ENCODE assay signal across 14 cellular contexts in the genomic region with DNA sequence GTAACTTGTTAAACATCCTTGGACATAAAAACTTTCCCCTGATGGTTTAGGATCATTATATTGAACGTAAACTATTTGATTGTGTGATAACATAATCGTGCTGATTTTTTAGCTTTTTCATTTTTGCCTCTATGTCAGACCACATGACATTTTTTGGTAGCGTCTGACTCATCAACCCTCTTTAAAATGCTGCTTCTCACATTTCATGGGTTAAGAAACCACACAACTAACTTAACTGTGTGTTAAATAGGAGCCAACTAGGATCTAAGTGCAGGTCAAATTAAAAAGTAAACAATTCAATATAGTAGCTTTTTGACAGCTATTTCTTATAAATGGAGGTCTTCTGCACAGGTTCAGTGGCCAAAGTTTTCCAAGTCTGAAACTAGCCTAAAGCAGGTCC. TPM values are rescaled to one million over a fixed set of nuclear protein-coding genes. Genes with fewer than 3 reads are reported as not detected.
DNase-seq lines count a peak whose midpoint lies in the region; ATAC-seq, FAIRE-seq and TF ChIP-seq lines count a peak whose summit lies in the region.
"Had no signal": no experiment of that assay in that cellular context is flagged by ENCODE, and none has a peak within 500 bp of the region (broad histone marks: within the 10 kb centered on the region; RNA-seq: fewer than 3 reads in every experiment).

No MANE protein-coding gene starts in this region.

- CTCF ChIA-PET in PC-3 (lab: Charles Lee): no interaction called here

- no peak for FAIRE-seq in bronchial epithelial cell (lab: Jason Lieb, UNC)
- no peak for FAIRE-seq in RCC 7860 (lab: Jason Lieb, UNC)

- H3K36me3 ChIP-seq in PC-3 (ENCODE audit: low read depth, low read length) (0 out of 2 replicates have a peak, but pooled peaks cover 2% of the 10 kb centered on the region), bronchial epithelial cell (ENCODE audit: control insufficient read depth, insufficient read depth, low read length) (peaks cover 9% of the 10 kb centered on the region), osteoblast (ENCODE audit: insufficient read depth, low read length) (peaks cover 40% of the 10 kb centered on the region), Karpas-422 (ENCODE audit: insufficient read depth, low read length) (peaks cover 72% of the 10 kb centered on the region; the same call in 1 of the 2 replicates)

- H3K79me2 ChIP-seq in PC-3 (ENCODE audit: low read length) (no peaks in the 10 kb centered on the region), osteoblast (ENCODE audit: insufficient read depth, low read length) (peaks cover 48% of the 10 kb centered on the region), Karpas-422 (ENCODE audit: low read length) (peaks cover 70% of the 10 kb centered on the region)

- peaks cover 12% of the 10 kb centered on the region for H3K4me1 ChIP-seq in PC-3 (ENCODE audit: insufficient read depth, low read length)
- peaks cover 20% of the 10 kb centered on the region for H3K4me1 ChIP-seq in osteoblast (ENCODE audit: insufficient read depth, low read length)
- H3K4me1 ChIP-seq in Karpas-422 (ENCODE audit: low read length): no peaks in the 10 kb centered on the region
- H3K4me1 ChIP-seq: right atrium auricular region had no signal

- H2AFZ ChIP-seq in PC-3 (ENCODE audit: low read length) (no peak overlapping the region), osteoblast (ENCODE audit: low read length) (no peak overlapping the region), Karpas-422 (ENCODE audit: low read length) (no peak overlapping the region)

- peak; percentile 69 for DNase-seq in H4 (ENCODE audit: low spot score)
- peak; percentile 68 for DNase-seq in PC-3
- DNase-seq in bronchial epithelial cell (ENCODE audit: low read depth): peak; percentile 58
- no peak for DNase-seq in osteoblast (ENCODE audit: insufficient read length, low spot score, missing footprints)
- no peak for DNase-seq in Karpas-422
- DNase-seq in activated effector memory CD4-positive, alpha-beta T cell treated with anti-CD3 and anti-CD28 coated beads, Interleukin-2, amount 50 U/mL, for 16 hours: no peak
- DNase-seq in RCC 7860 (ENCODE audit: low spot score): no peak
- DNase-seq: activated CD8-positive, alpha-beta memory T cell treated with anti-CD3 and anti-CD28 coated beads, Interleukin-2, amount 50 U/mL, for 48 hours; caudate nucleus; immature natural killer cell; MG63; NCI-H2029 treated with DMSO at 0.1 percent for 48 hours had no signal

- H3K27me3 ChIP-seq in PC-3 (ENCODE audit: low read length) (no peaks in the 10 kb centered on the region), bronchial epithelial cell (ENCODE audit: control insufficient read depth, insufficient read depth, low read length) (no peaks in the 10 kb centered on the region), osteoblast (ENCODE audit: insufficient read depth, low read length) (no peaks in the 10 kb centered on the region), Karpas-422 (ENCODE audit: low read length) (no peaks in the 10 kb centered on the region)
- H3K27me3 ChIP-seq: MG63, right atrium auricular region had no signal

- H3K4me2 ChIP-seq in PC-3 (ENCODE audit: low read length) (peak overlapping the region; percentile 8; the same call in 1 of the 2 replicates), osteoblast (ENCODE audit: insufficient read depth, low read length) (peak overlapping the region; percentile 20), Karpas-422 (ENCODE audit: low read depth, low read length, poor library complexity, severe bottlenecking) (no peak overlapping the region)

- H3K4me3 ChIP-seq in PC-3 (ENCODE audit: low read length): no peak overlapping the region
- no peak overlapping the region for H3K4me3 ChIP-seq in bronchial epithelial cell (ENCODE audit: low read depth, low read length)
- no peak overlapping the region for H3K4me3 ChIP-seq in osteoblast (ENCODE audit: insufficient read depth, low read length)
- no peak overlapping the region for H3K4me3 ChIP-seq in Karpas-422 (ENCODE audit: low read length)
- H3K4me3 ChIP-seq: MG63, right atrium auricular region had no signal

- H3K9me3 ChIP-seq in PC-3 (ENCODE audit: low read length) (no peaks in the 10 kb centered on the region), osteoblast (ENCODE audit: low read depth, low read length) (no peaks in the 10 kb centered on the region), Karpas-422 (ENCODE audit: low read length) (no peaks in the 10 kb centered on the region)
- H3K9me3 ChIP-seq: MG63, right atrium auricular region had no signal

- no TSS peak for BruUV-seq in PC-3 (replicated peaks; lab: Mats Ljungman, UMichigan)

- no peaks in the 10 kb centered on the region for H3K9me2 ChIP-seq in PC-3 (replicated peaks; ENCODE audit: low read length)
- H3K9me2 ChIP-seq in Karpas-422 (replicated peaks; ENCODE audit: insufficient read depth, low read length): no peaks in the 10 kb centered on the region

- POLR2A ChIA-PET in PC-3 (lab: Charles Lee; ENCODE audit: unreplicated experiment): interaction anchor here (0.6 kb wide), 1 partner anchor 760 kb away, joined by 3 read pairs; no protein-coding TSS in a partner anchor

- no peaks in the 10 kb centered on the region for H3F3A ChIP-seq in PC-3 (ENCODE audit: low read length, unreplicated experiment)

- H3K27ac ChIP-seq in PC-3 (ENCODE audit: low read length) (no peak overlapping the region), osteoblast (ENCODE audit: low read depth, low read length) (peak overlapping the region; percentile 7), Karpas-422 (ENCODE audit: low read length) (no peak overlapping the region)
- H3K27ac ChIP-seq: right atrium auricular region had no signal

- intact Hi-C loops in PC-3 (cut with micrococcal nuclease): no loop called here

- no peak overlapping the region for H3K9ac ChIP-seq in PC-3 (ENCODE audit: low read length)
- no peak overlapping the region for H3K9ac ChIP-seq in Karpas-422 (ENCODE audit: low read length)

- no peaks in the 10 kb centered on the region for H4K20me1 ChIP-seq in PC-3 (ENCODE audit: low read length)
- no peaks in the 10 kb centered on the region for H4K20me1 ChIP-seq in osteoblast (ENCODE audit: insufficient read depth, low read length)
- no peaks in the 10 kb centered on the region for H4K20me1 ChIP-seq in Karpas-422 (ENCODE audit: insufficient read depth, low read depth, low read length)

- TF ChIP-seq CTCF in PC-3 (conservative IDR thresholded peaks at IDR 0.05; ENCODE audit: low read depth, low read length) (no peak), bronchial epithelial cell (IDR thresholded peaks at IDR 0.05; ENCODE audit: insufficient read depth, low read length, severe bottlenecking) (no peak), osteoblast (IDR thresholded peaks at IDR 0.05; ENCODE audit: extremely low read depth, low read depth, low read length) (no peak)

- peak; percentile 85 for ATAC-seq in PC-3
- ATAC-seq: Panc1 had no signal

RNA-seq across cellular contexts. Expression of a gene that starts 9.8 kb away (rescaled TPM):
- 48.9 and 61.7 TPM in 2 replicates for total RNA-seq in H4 (2014; rRNA removed; shearing (Covaris generic))
- total RNA-seq in PC-3 (2014; rRNA removed) (7.1 and 11.9 TPM in 2 replicates), bronchial epithelial cell (28.3 and 32.9 TPM in 2 replicates), osteoblast (22.1 and 22.4 TPM in 2 replicates)
- 13.6 and 13.7 TPM in 2 replicates for total RNA-seq in Karpas-422 (2014; rRNA removed; shearing (Covaris generic); ENCODE audit: low replicate concordance)

Comparison
In these comparisons a context has a peak if more than half of its experiments do, and no peak if none do; other contexts are left out.
1. DNase-seq: peak in H4 (single experiment), PC-3 (single experiment) and bronchial epithelial cell (single experiment); none in osteoblast (single experiment), Karpas-422 (single experiment), activated effector memory CD4-positive, alpha-beta T cell treated with anti-CD3 and anti-CD28 coated beads, Interleukin-2, amount 50 U/mL, for 16 hours (single experiment) and RCC 7860 (single experiment).